ENCODE assay signal across 8 cellular contexts in genomic region chr16:30651124-30652004, GRCh38. TPM values are rescaled to one million over a fixed set of nuclear protein-coding genes. Genes with fewer than 3 reads are reported as not detected.
DNase-seq lines count a peak whose midpoint lies in the region; ATAC-seq and TF ChIP-seq lines count a peak whose summit lies in the region.

No MANE protein-coding gene starts in this region.

- peaks cover 36% of the 10 kb centered on the region for H3K36me3 Mint-ChIP-seq in activated CD4-positive, alpha-beta T cell treated with anti-CD3 and anti-CD28 coated beads for 36 hours (ENCODE audit: low read depth)

- DNase-seq in NCI-H2227 (lab: John Stamatoyannopoulos, UW; ENCODE audit: unreplicated experiment), result peak; percentile 73
- DNase-seq in NCI-H2227 treated with DMSO at 0.1 percent for 48 hours (lab: John Stamatoyannopoulos, UW), result no peak
- peak; percentile 71 for DNase-seq in NCI-H2196 (lab: John Stamatoyannopoulos, UW; ENCODE audit: unreplicated experiment)
- DNase-seq in activated CD4-positive, alpha-beta T cell treated with anti-CD3 and anti-CD28 coated beads for 36 hours, result peak; percentile 91
- peak; percentile 72 to 94 for DNase-seq in left lung
- DNase-seq in stimulated activated CD4-positive, alpha-beta T cell treated with anti-CD3 and anti-CD28 coated beads, Interleukin-4, amount 100 ng/mL, for 1 hour, result peak; percentile 78

- peak overlapping the region; percentile 52 to 97 for H3K4me3 ChIP-seq in left lung

- peaks cover 26% of the 10 kb centered on the region for H3K4me1 Mint-ChIP-seq in activated CD4-positive, alpha-beta T cell treated with anti-CD3 and anti-CD28 coated beads for 36 hours

- H3K27me3 Mint-ChIP-seq in activated CD4-positive, alpha-beta T cell treated with anti-CD3 and anti-CD28 coated beads for 36 hours, result no peaks in the 10 kb centered on the region

- H3K27ac Mint-ChIP-seq in activated CD4-positive, alpha-beta T cell treated with anti-CD3 and anti-CD28 coated beads for 36 hours, result peak overlapping the region; percentile 97

- peaks cover 0 to 42% of the 10 kb centered on the region in 2 donors for H3K36me3 ChIP-seq in left lung

- peaks cover 8 to 31% of the 10 kb centered on the region in 2 donors for H3K4me1 ChIP-seq in left lung

- H3K27me3 ChIP-seq in left lung, result no peaks in the 10 kb centered on the region

- H3K27ac ChIP-seq in cingulate gyrus (ENCODE audit: low read depth, low read length) (peak overlapping the region; percentile 98), left lung (peak overlapping the region; percentile 91 to 96)

- CTCF ChIA-PET in activated CD4-positive, alpha-beta T cell treated with anti-CD3 and anti-CD28 coated beads for 36 hours (lab: Charles Lee), result interaction anchor here (0.5 to 2.2 kb wide), 16 partner anchors 9 to 470 kb away, joined by 3 to 22 read pairs (median 4); partner anchors contain the start of genes DCTPP1, SEPHS2 and ZNF689

- H3K9me3 ChIP-seq in left lung, result no peaks in the 10 kb centered on the region

- intact Hi-C loops in activated CD4-positive, alpha-beta T cell treated with anti-CD3 and anti-CD28 coated beads for 36 hours (cut with DNase I, micrococcal nuclease), result loop anchor here (1.0 to 2.0 kb wide), 5 partner anchors 47 to 807 kb away; partner anchors contain the start of genes ARMC5 (in 1 of the 2), FBXL19 (in 1 of the 2), ZNF646 (in 1 of the 2) and ZNF668 (in 1 of the 2)
- intact Hi-C loops in left lung (cut with DNase I), result no loop called here

- peak; percentile 41 for ATAC-seq in HG02884 (IDR thresholded peaks at IDR 0.05; ENCODE audit: unreplicated experiment)
- peak; percentile 68 for ATAC-seq in activated CD4-positive, alpha-beta T cell treated with anti-CD3 and anti-CD28 coated beads for 36 hours
- peak; percentile 85 for ATAC-seq in left lung

- TF ChIP-seq CTCF in left lung (IDR thresholded peaks at IDR 0.05), result peak; percentile 58 to 64

- H3K9me3 Mint-ChIP-seq in activated CD4-positive, alpha-beta T cell treated with anti-CD3 and anti-CD28 coated beads for 36 hours (ENCODE audit: low read depth), result no peaks in the 10 kb centered on the region

- peak overlapping the region; percentile 95 for H3K4me3 Mint-ChIP-seq in activated CD4-positive, alpha-beta T cell treated with anti-CD3 and anti-CD28 coated beads for 36 hours

- POLR2A ChIA-PET in activated CD4-positive, alpha-beta T cell treated with anti-CD3 and anti-CD28 coated beads for 36 hours (lab: Charles Lee), result interaction anchor here (0.6 to 1.9 kb wide), 8 partner anchors 8 to 844 kb away, joined by 3 to 15 read pairs (median 4); partner anchors contain the start of genes FBRS, ZNF747 and ZNF764

RNA-seq across cellular contexts. Expression of gene PRR14, which starts 0.6 kb away (rescaled TPM):
- 10 to 100 TPM; 76.8 to 77.8 TPM for total RNA-seq in activated CD4-positive, alpha-beta T cell treated with anti-CD3 and anti-CD28 coated beads for 36 hours
- 10 to 100 TPM; 46.1 to 58.8 TPM for total RNA-seq in left lung

RNA-seq across cellular contexts. Expression of gene FBRS, which starts 6.9 kb away (rescaled TPM):
- total RNA-seq in activated CD4-positive, alpha-beta T cell treated with anti-CD3 and anti-CD28 coated beads for 36 hours, result 100 to 1,000 TPM in 1 of 2 experiments, 10 to 100 TPM in 1; 84.7 to 111 TPM
- total RNA-seq in left lung, result 10 to 100 TPM; 52.1 to 62.3 TPM

RNA-seq across cellular contexts. Expression of gene ZNF689, which starts 41.2 kb away (rescaled TPM):
- 10 to 100 TPM in 1 of 2 experiments, 1 to 10 TPM in 1; 9.0 to 10.7 TPM for total RNA-seq in activated CD4-positive, alpha-beta T cell treated with anti-CD3 and anti-CD28 coated beads for 36 hours
- total RNA-seq in left lung, result 1 to 10 TPM; 5.4 to 7.1 TPM

RNA-seq across cellular contexts. Expression of gene SRCAP, which starts 47.6 kb away (rescaled TPM):
- total RNA-seq in activated CD4-positive, alpha-beta T cell treated with anti-CD3 and anti-CD28 coated beads for 36 hours, result 10 to 100 TPM; 58.7 to 69.5 TPM
- total RNA-seq in left lung, result 10 to 100 TPM; 57.1 to 67.4 TPM

Comparison
In these comparisons a context has a peak if more than half of its experiments do, and no peak if none do; other contexts are left out.
1. intact Hi-C loops: an anchor here in activated CD4-positive, alpha-beta T cell treated with anti-CD3 and anti-CD28 coated beads for 36 hours (1.0 to 2.0 kb wide); none called in left lung.